In genomic region chr4:43244688-43245382, GRCh38 we compare ENCODE assay signal across 13 cellular contexts.
A peak's percentile ranks its signal among the peaks of the same experiment; 100 is the strongest.
DNase-seq lines count a peak whose midpoint lies in the region; ATAC-seq lines count a peak whose summit lies in the region.
"Had no signal": no experiment of that assay in that cellular context is flagged by ENCODE, and none has a peak within 500 bp of the region (broad histone marks: within the 10 kb centered on the region; RNA-seq: fewer than 3 reads in every experiment).

No MANE protein-coding gene starts in this region.

- peaks cover 14 to 32% (median 28%) of the 10 kb centered on the region in 3 donors for H3K9me3 Mint-ChIP-seq in T-cell

- H3K4me1 Mint-ChIP-seq in T-cell, result no peaks in the 10 kb centered on the region

- no peaks in the 10 kb centered on the region for H3K36me3 Mint-ChIP-seq in T-cell

- H3K27me3 Mint-ChIP-seq in T-cell, result no peaks in the 10 kb centered on the region

- DNase-seq in T-cell (no peak), HT-29 (ENCODE audit: low spot score) (no peak), NCI-H510A (lab: John Stamatoyannopoulos, UW) (no peak), medulla oblongata (ENCODE audit: extremely low spot score) (no peak)
- DNase-seq: activated T-cell treated with anti-CD3 and anti-CD28 coated beads for 4 hours, AML-193, midbrain, NCI-H1092 treated with DMSO at 0.1 percent for 48 hours, right lobe of liver had no signal

- H3K27ac Mint-ChIP-seq in T-cell, result no peak overlapping the region

- peak; percentile 98 for ATAC-seq in GM18502 (IDR thresholded peaks at IDR 0.05; ENCODE audit: poor library complexity, unreplicated experiment)
- ATAC-seq in GM19467 (IDR thresholded peaks at IDR 0.05; ENCODE audit: unreplicated experiment), result peak; percentile 94
- ATAC-seq in HG02885 (IDR thresholded peaks at IDR 0.05; ENCODE audit: poor library complexity, unreplicated experiment), result peak; percentile 97
- peak; percentile 97 for ATAC-seq in HG03558 (IDR thresholded peaks at IDR 0.05; ENCODE audit: extremely low read depth, unreplicated experiment)
- no peak for ATAC-seq in T-cell (replicated peaks in 1 of 4)
- ATAC-seq: right lobe of liver had no signal

- CTCF ChIA-PET in T-cell (lab: Charles Lee), result no interaction called here

- H3K4me3 Mint-ChIP-seq in T-cell, result no peak overlapping the region

- POLR2A ChIA-PET in T-cell (lab: Charles Lee), result no interaction called here

Comparison
In these comparisons a context has a peak if more than half of its experiments do, and no peak if none do; other contexts are left out.
1. ATAC-seq: peak in GM18502 (single experiment), GM19467 (single experiment), HG02885 (single experiment) and HG03558 (single experiment); none in T-cell (0 of 4).